In the genomic region with DNA sequence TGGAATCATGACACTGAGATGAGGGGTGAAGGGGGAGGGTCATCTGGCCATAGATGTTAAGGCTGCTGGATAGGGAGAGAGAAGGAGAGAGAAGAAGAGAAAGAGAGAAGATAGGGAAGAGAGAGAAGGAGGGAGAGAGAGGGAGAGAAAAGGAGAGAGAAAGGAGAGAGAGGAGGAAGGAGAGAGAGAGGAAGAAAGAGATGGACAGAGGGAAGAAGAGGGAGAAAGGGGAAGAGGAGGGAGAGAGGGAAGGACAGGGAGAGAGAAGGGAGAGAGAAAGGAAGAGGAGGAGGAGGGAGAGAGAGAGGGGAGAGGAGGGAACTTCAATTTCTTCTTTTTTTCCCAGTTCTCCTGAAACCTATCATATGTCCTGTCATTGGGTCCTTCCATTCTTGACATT, we compare ENCODE assay signal across 1 cellular context.
A peak's percentile ranks its signal among the peaks of the same experiment; 100 is the strongest.
TF ChIP-seq lines count a peak whose summit lies in the region.

No MANE protein-coding gene starts in this region.

TF ChIP-seq in K562, 482 proteins besides CTCF, POLR2A, EP300 and RAD21:
- TF ChIP-seq ZNF212 (CRISPR knock-in tag; IDR thresholded peaks at IDR 0.05): no peak
- TF ChIP-seq, protein P1, sequence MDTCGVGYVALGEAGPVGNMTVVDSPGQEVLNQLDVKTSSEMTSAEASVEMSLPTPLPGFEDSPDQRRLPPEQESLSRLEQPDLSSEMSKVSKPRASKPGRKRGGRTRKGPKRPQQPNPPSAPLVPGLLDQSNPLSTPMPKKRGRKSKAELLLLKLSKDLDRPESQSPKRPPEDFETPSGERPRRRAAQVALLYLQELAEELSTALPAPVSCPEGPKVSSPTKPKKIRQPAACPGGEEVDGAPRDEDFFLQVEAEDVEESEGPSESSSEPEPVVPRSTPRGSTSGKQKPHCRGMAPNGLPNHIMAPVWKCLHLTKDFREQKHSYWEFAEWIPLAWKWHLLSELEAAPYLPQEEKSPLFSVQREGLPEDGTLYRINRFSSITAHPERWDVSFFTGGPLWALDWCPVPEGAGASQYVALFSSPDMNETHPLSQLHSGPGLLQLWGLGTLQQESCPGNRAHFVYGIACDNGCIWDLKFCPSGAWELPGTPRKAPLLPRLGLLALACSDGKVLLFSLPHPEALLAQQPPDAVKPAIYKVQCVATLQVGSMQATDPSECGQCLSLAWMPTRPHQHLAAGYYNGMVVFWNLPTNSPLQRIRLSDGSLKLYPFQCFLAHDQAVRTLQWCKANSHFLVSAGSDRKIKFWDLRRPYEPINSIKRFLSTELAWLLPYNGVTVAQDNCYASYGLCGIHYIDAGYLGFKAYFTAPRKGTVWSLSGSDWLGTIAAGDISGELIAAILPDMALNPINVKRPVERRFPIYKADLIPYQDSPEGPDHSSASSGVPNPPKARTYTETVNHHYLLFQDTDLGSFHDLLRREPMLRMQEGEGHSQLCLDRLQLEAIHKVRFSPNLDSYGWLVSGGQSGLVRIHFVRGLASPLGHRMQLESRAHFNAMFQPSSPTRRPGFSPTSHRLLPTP (IDR thresholded peaks at IDR 0.05; ENCODE audit: borderline replicate concordance, extremely low read depth, insufficient read length): no peak
- TF ChIP-seq OTX1 (CRISPR knock-in tag; IDR thresholded peaks at IDR 0.05): 0 out of 2 replicates have a peak, but pooled peaks have one; percentile 53
